8 cellular contexts compared by ENCODE assay signal in genomic region chr14:58200480-58200841, GRCh38. TPM values are rescaled to one million over a fixed set of nuclear protein-coding genes. Genes with fewer than 3 reads are reported as not detected.
A peak's percentile ranks its signal among the peaks of the same experiment; 100 is the strongest.
DNase-seq lines count a peak whose midpoint lies in the region; ATAC-seq and TF ChIP-seq lines count a peak whose summit lies in the region.

No MANE protein-coding gene starts in this region.

- peaks cover 33 to 37% of the 10 kb centered on the region in 2 donors for H3K4me1 Mint-ChIP-seq in effector memory CD8-positive, alpha-beta T cell (ENCODE audit: low read depth in 2 of 2)
- H3K4me1 Mint-ChIP-seq in nephron, result peaks cover 16% of the 10 kb centered on the region

- H3K9me2 ChIP-seq in Loucy (replicated peaks; ENCODE audit: low read depth, low read length), result no peaks in the 10 kb centered on the region

- peak overlapping the region; percentile 95 to 96 for H3K4me3 Mint-ChIP-seq in effector memory CD8-positive, alpha-beta T cell
- peak overlapping the region; percentile 90 to 98 (median 97) for H3K4me3 Mint-ChIP-seq in nephron

- no peaks in the 10 kb centered on the region for H3K27me3 ChIP-seq in BJ (ENCODE audit: control insufficient read depth, insufficient read depth, low read length)
- H3K27me3 ChIP-seq in Loucy (ENCODE audit: insufficient read depth, low read length, poor library complexity, severe bottlenecking), result no peaks in the 10 kb centered on the region

- H2AFZ ChIP-seq in Loucy (ENCODE audit: low read length), result peak overlapping the region; percentile 81

- POLR2A ChIA-PET in BJ (lab: Charles Lee), result no interaction called here

- H3K4me1 ChIP-seq in Loucy (ENCODE audit: insufficient read depth, low read length, poor library complexity, severe bottlenecking), result peaks cover 25% of the 10 kb centered on the region

- no peaks in the 10 kb centered on the region for H3K9me3 ChIP-seq in Loucy (ENCODE audit: insufficient read depth, low read depth, low read length)

- DNase-seq in BJ (ENCODE audit: low read depth) (no peak), NCI-H187 (lab: John Stamatoyannopoulos, UW) (no peak), iPS-NIHi7 (ENCODE audit: extremely low spot score) (no peak)
- DNase-seq in effector memory CD8-positive, alpha-beta T cell, result no peak

- peak overlapping the region; percentile 82 for H3K4me3 ChIP-seq in BJ (ENCODE audit: low read depth, low read length)
- H3K4me3 ChIP-seq in Loucy (ENCODE audit: low read length, poor library complexity, severe bottlenecking), result peak overlapping the region; percentile 96

- peak overlapping the region; percentile 84 for H3K4me2 ChIP-seq in Loucy (ENCODE audit: low read depth, low read length, poor library complexity, severe bottlenecking)

- no peaks in the 10 kb centered on the region for H3F3A ChIP-seq in Loucy (ENCODE audit: low read depth)

- peak overlapping the region; percentile 98 to 99 for H3K27ac Mint-ChIP-seq in effector memory CD8-positive, alpha-beta T cell
- peak overlapping the region; percentile 97 to 98 (median 98) for H3K27ac Mint-ChIP-seq in nephron

- CTCF ChIA-PET in BJ (lab: Yijun Ruan, JAX), result interaction anchor here (2.0 kb wide), 1 partner anchor 32 kb away, joined by 5 read pairs; no protein-coding TSS in a partner anchor

- peak; percentile 12 for ATAC-seq in GM21447 (IDR thresholded peaks at IDR 0.05; ENCODE audit: unreplicated experiment)
- ATAC-seq in effector memory CD8-positive, alpha-beta T cell (replicated peaks), result peak; percentile 4
- no peak for ATAC-seq in HG02970 (IDR thresholded peaks at IDR 0.05; ENCODE audit: low FRiP score, unreplicated experiment)

- H3K79me2 ChIP-seq in Loucy (ENCODE audit: insufficient read depth, low read length), result peaks cover 24% of the 10 kb centered on the region

- TF ChIP-seq CTCF in BJ (IDR thresholded peaks at IDR 0.05; ENCODE audit: insufficient read depth, low read depth, low read length), result no peak
- no peak for TF ChIP-seq CTCF in Loucy (conservative IDR thresholded peaks at IDR 0.05; ENCODE audit: low read length)
- TF ChIP-seq CTCF in nephron (IDR thresholded peaks at IDR 0.05; ENCODE audit: unreplicated experiment in 3 of 3), result no peak

- peaks cover 7% of the 10 kb centered on the region for H4K20me1 ChIP-seq in Loucy (ENCODE audit: insufficient read depth, low read length, poor library complexity, severe bottlenecking)

- H3K36me3 ChIP-seq in BJ (ENCODE audit: control insufficient read depth, insufficient read depth, low read length), result no peaks in the 10 kb centered on the region; the same call in 1 of the 2 replicates
- H3K36me3 ChIP-seq in Loucy (ENCODE audit: insufficient read depth, low read length), result no peaks in the 10 kb centered on the region

- H3K27me3 Mint-ChIP-seq in effector memory CD8-positive, alpha-beta T cell, result no peaks in the 10 kb centered on the region
- no peaks in the 10 kb centered on the region for H3K27me3 Mint-ChIP-seq in nephron (ENCODE audit: low read depth)

- peaks cover 51% of the 10 kb centered on the region for H3K36me3 Mint-ChIP-seq in effector memory CD8-positive, alpha-beta T cell (ENCODE audit: insufficient read depth)
- H3K36me3 Mint-ChIP-seq in nephron (ENCODE audit: low read depth), result peaks cover 23% of the 10 kb centered on the region

- H3K9me3 Mint-ChIP-seq in effector memory CD8-positive, alpha-beta T cell, result no peaks in the 10 kb centered on the region
- H3K9me3 Mint-ChIP-seq in nephron, result no peaks in the 10 kb centered on the region

- H3K9ac ChIP-seq in Loucy (ENCODE audit: low read depth, low read length, poor library complexity, severe bottlenecking), result peak overlapping the region; percentile 86

RNA-seq across cellular contexts. Expression of gene ACTR10, which starts 0.5 kb away (rescaled TPM):
- 48.6 and 95.9 TPM in 2 replicates for polyA plus RNA-seq in BJ (2011; rRNA removed)
- 13.0 and 14.4 TPM in 2 replicates for polyA minus RNA-seq in BJ (2011; rRNA and poly(A)+ RNA removed)

RNA-seq across cellular contexts. Expression of gene PSMA3, which starts 44.2 kb away (rescaled TPM):
- 129 and 210 TPM in 2 replicates for polyA plus RNA-seq in BJ (2011; rRNA removed)
- 34.9 and 51.1 TPM in 2 replicates for polyA minus RNA-seq in BJ (2011; rRNA and poly(A)+ RNA removed)

RNA-seq across cellular contexts. Expression of gene ARMH4, which starts 48.4 kb away (rescaled TPM):
- 1.6 and 1.8 TPM in 2 replicates for polyA plus RNA-seq in BJ (2011; rRNA removed)
- 9.6 and 25.9 TPM in 2 replicates for polyA minus RNA-seq in BJ (2011; rRNA and poly(A)+ RNA removed)
